Comparison of ENCODE assay signal across 13 cellular contexts in the genomic region with DNA sequence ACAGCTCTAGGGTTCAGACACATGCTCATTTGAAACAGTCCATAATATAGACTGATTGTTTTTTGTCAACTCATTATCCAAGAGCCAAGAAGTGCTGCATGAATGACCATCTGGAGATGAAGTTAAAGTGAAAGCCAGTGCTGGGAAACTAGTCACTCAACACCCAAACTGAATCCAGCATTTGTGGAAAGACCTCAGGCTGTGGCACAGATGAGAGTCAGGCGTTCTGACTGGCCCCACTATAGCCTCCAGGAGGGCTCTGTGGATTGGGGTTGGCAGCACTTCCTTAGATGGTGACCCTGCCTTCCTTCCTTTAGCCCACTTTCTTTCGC. TPM values are rescaled to one million over a fixed set of nuclear protein-coding genes. Genes with fewer than 3 reads are reported as not detected.
DNase-seq lines count a peak whose midpoint lies in the region; ATAC-seq and TF ChIP-seq lines count a peak whose summit lies in the region.
"Had no signal": no experiment of that assay in that cellular context is flagged by ENCODE, and none has a peak within 500 bp of the region (broad histone marks: within the 10 kb centered on the region; RNA-seq: fewer than 3 reads in every experiment).

No MANE protein-coding gene starts in this region.

- CTCF ChIA-PET in activated CD8-positive, alpha-beta T cell treated with anti-CD3 and anti-CD28 coated beads, Interleukin-2, amount 10 ng/mL, durations not matched to agents 7 days and 5 days (lab: Charles Lee), result no interaction called here

- peaks cover 55% of the 10 kb centered on the region for H3K27me3 Mint-ChIP-seq in activated CD8-positive, alpha-beta T cell treated with anti-CD3 and anti-CD28 coated beads, Interleukin-2, amount 10 ng/mL, durations not matched to agents 7 days and 5 days (ENCODE audit: low read depth)
- H3K27me3 Mint-ChIP-seq in glutamatergic neuron (ENCODE audit: unreplicated experiment) (peaks cover 15% of the 10 kb centered on the region), osteocyte (ENCODE audit: unreplicated experiment) (peaks cover 4% of the 10 kb centered on the region)

- no peaks in the 10 kb centered on the region for H3K4me1 ChIP-seq in uterus

- H3K9me3 Mint-ChIP-seq in activated CD8-positive, alpha-beta T cell treated with anti-CD3 and anti-CD28 coated beads, Interleukin-2, amount 10 ng/mL, durations not matched to agents 7 days and 5 days (ENCODE audit: insufficient read depth), result no peaks in the 10 kb centered on the region
- H3K9me3 Mint-ChIP-seq in glutamatergic neuron (ENCODE audit: unreplicated experiment) (peaks cover 6% of the 10 kb centered on the region), osteocyte (ENCODE audit: unreplicated experiment) (no peaks in the 10 kb centered on the region)

- DNase-seq in GM12865 (ENCODE audit: low read depth) (no peak), glutamatergic neuron (no peak), osteocyte (ENCODE audit: extremely low spot score, unreplicated experiment) (no peak), NCI-H2029 (lab: John Stamatoyannopoulos, UW) (no peak), uterus (no peak)
- no peak for DNase-seq in activated CD8-positive, alpha-beta T cell treated with anti-CD3 and anti-CD28 coated beads, Interleukin-2, amount 10 ng/mL, durations not matched to agents 7 days and 5 days
- DNase-seq: activated CD4-positive, alpha-beta T cell treated with anti-CD3 and anti-CD28 coated beads for 48 hours; aorta; GOT3; stimulated activated CD8-positive, alpha-beta memory T cell treated with anti-CD3 and anti-CD28 coated beads, Interleukin-4, amount 100 ng/mL, for 48 hours had no signal

- POLR2A ChIA-PET in activated CD8-positive, alpha-beta T cell treated with anti-CD3 and anti-CD28 coated beads, Interleukin-2, amount 10 ng/mL, durations not matched to agents 7 days and 5 days (lab: Charles Lee), result no interaction called here

- H3K9me3 ChIP-seq in uterus, result no peaks in the 10 kb centered on the region
- H3K9me3 ChIP-seq: SJSA1 had no signal

- intact Hi-C loops in uterus (cut with DNase I; ENCODE audit: low total_unique reads), result no loop called here

- peak overlapping the region; percentile 78 for H3K4me3 ChIP-seq in GM12865 (ENCODE audit: low read depth, low read length)
- H3K4me3 ChIP-seq in uterus, result no peak overlapping the region
- H3K4me3 ChIP-seq: SJSA1 had no signal

- H3K27me3 ChIP-seq in uterus, result no peaks in the 10 kb centered on the region

- H3K27ac ChIP-seq in uterus, result no peak overlapping the region
- H3K27ac ChIP-seq: SJSA1, skin epidermis had no signal

- TF ChIP-seq CTCF in GM12865 (IDR thresholded peaks at IDR 0.05; ENCODE audit: insufficient read depth, low read depth, low read length, missing control alignments) (no peak), glutamatergic neuron (IDR thresholded peaks at IDR 0.05; ENCODE audit: partially characterized antibody, unreplicated experiment) (no peak), osteocyte (IDR thresholded peaks at IDR 0.05) (no peak), uterus (IDR thresholded peaks at IDR 0.05) (no peak)

- peak overlapping the region; percentile 68 for H3K4me3 Mint-ChIP-seq in activated CD8-positive, alpha-beta T cell treated with anti-CD3 and anti-CD28 coated beads, Interleukin-2, amount 10 ng/mL, durations not matched to agents 7 days and 5 days
- H3K4me3 Mint-ChIP-seq in glutamatergic neuron (ENCODE audit: unreplicated experiment) (peak overlapping the region; percentile 93), osteocyte (ENCODE audit: unreplicated experiment) (peak overlapping the region; percentile 88)

- TF ChIP-seq POLR2A in uterus (IDR thresholded peaks at IDR 0.05), result no peak

- no peak for ATAC-seq in activated CD8-positive, alpha-beta T cell treated with anti-CD3 and anti-CD28 coated beads, Interleukin-2, amount 10 ng/mL, durations not matched to agents 7 days and 5 days
- no peak for ATAC-seq in HG02642 (IDR thresholded peaks at IDR 0.05; ENCODE audit: poor library complexity, unreplicated experiment)

- peaks cover 19% of the 10 kb centered on the region for H3K4me1 Mint-ChIP-seq in activated CD8-positive, alpha-beta T cell treated with anti-CD3 and anti-CD28 coated beads, Interleukin-2, amount 10 ng/mL, durations not matched to agents 7 days and 5 days (ENCODE audit: low read depth)
- H3K4me1 Mint-ChIP-seq in glutamatergic neuron (ENCODE audit: low read depth, unreplicated experiment) (peaks cover 10% of the 10 kb centered on the region), osteocyte (ENCODE audit: unreplicated experiment) (peaks cover 13% of the 10 kb centered on the region)

- peaks cover 2% of the 10 kb centered on the region for H3K36me3 Mint-ChIP-seq in activated CD8-positive, alpha-beta T cell treated with anti-CD3 and anti-CD28 coated beads, Interleukin-2, amount 10 ng/mL, durations not matched to agents 7 days and 5 days (ENCODE audit: low read depth)
- H3K36me3 Mint-ChIP-seq in glutamatergic neuron (ENCODE audit: unreplicated experiment) (peaks cover 4% of the 10 kb centered on the region), osteocyte (ENCODE audit: unreplicated experiment) (peaks cover 2% of the 10 kb centered on the region)

- no peak overlapping the region for H3K27ac Mint-ChIP-seq in activated CD8-positive, alpha-beta T cell treated with anti-CD3 and anti-CD28 coated beads, Interleukin-2, amount 10 ng/mL, durations not matched to agents 7 days and 5 days
- H3K27ac Mint-ChIP-seq in glutamatergic neuron (ENCODE audit: unreplicated experiment) (no peak overlapping the region), osteocyte (ENCODE audit: unreplicated experiment) (no peak overlapping the region)

- no peaks in the 10 kb centered on the region for H3K36me3 ChIP-seq in uterus
- H3K36me3 ChIP-seq: SJSA1 had no signal

RNA-seq across cellular contexts. Expression of a gene that starts 2.1 kb away (rescaled TPM):
- 1 to 10 TPM in 1 of 2 experiments, under 1 TPM in 1; 0.92 to 1.2 TPM for total RNA-seq in activated CD8-positive, alpha-beta T cell treated with anti-CD3 and anti-CD28 coated beads, Interleukin-2, amount 10 ng/mL, durations not matched to agents 7 days and 5 days
- 10.3 TPM for total RNA-seq in glutamatergic neuron (ENCODE audit: unreplicated experiment)
- 35.4 and 35.7 TPM in 2 replicates for total RNA-seq in osteocyte
- total RNA-seq in uterus, result 100 to 1,000 TPM in 1 of 4 donors, 10 to 100 TPM in 3; 27.8 to 126 (median 43.1) TPM
- total RNA-seq: SJSA1 had no signal
